In the genomic region with DNA sequence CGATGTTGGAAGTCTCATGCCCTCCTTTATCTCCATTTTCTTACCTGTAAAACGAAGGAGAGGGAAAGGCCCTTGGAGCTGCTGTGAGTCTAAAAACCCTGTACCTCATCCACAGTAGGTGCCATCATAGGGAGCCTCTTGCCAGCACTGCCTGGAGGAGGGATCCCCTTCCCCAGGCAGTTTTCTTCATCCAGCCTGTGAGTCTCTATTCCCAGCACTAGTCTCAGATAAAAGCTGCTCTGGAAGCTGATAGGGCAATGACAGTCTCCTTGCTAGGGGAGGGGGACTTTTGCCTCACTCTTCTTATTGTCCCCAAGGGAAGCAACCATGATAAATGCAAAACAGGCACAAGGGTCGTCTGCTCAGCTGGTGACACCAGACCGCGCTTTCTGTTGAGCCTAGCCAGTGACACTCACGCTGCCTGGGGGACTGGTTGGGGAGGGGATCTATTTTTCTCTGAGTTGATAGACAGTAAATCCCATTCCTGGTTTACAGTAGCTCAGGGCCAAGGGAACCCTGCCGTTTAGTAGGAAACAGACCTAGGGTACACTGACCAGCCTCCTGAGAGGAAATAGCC, we compare ENCODE assay signal across 15 cellular contexts.
A peak's percentile ranks its signal among the peaks of the same experiment; 100 is the strongest.
DNase-seq lines count a peak whose midpoint lies in the region; ATAC-seq, FAIRE-seq and TF ChIP-seq lines count a peak whose summit lies in the region.
"Had no signal": no experiment of that assay in that cellular context is flagged by ENCODE, and none has a peak within 500 bp of the region (broad histone marks: within the 10 kb centered on the region; RNA-seq: fewer than 3 reads in every experiment).

No MANE protein-coding gene starts in this region.

- CTCF ChIA-PET in CD8-positive, alpha-beta T cell (lab: Charles Lee): interaction anchor here (0.6 to 2.4 kb wide), 9 partner anchors 8 to 624 kb away, joined by 3 to 11 read pairs (median 3); no protein-coding TSS in a partner anchor

- POLR2A ChIA-PET in CD8-positive, alpha-beta T cell (lab: Charles Lee): no interaction called here

- no peak for FAIRE-seq in astrocyte (lab: Jason Lieb, UNC)
- peak; percentile 20 for FAIRE-seq in urothelium cell line (lab: Jason Lieb, UNC)

- intact Hi-C loops in CD8-positive, alpha-beta T cell (cut with DNase I, micrococcal nuclease): no loop called here

- peaks cover 4% of the 10 kb centered on the region for H3K27me3 Mint-ChIP-seq in astrocyte (ENCODE audit: low read depth, unreplicated experiment)
- H3K27me3 Mint-ChIP-seq in CD8-positive, alpha-beta T cell (ENCODE audit: low read depth): peaks cover 2% of the 10 kb centered on the region

- no peak overlapping the region for H3K4me2 ChIP-seq in astrocyte (ENCODE audit: low read length)
- H3K4me2 ChIP-seq: KMS-11 had no signal

- H3K27ac Mint-ChIP-seq in astrocyte (ENCODE audit: unreplicated experiment): no peak overlapping the region
- H3K27ac Mint-ChIP-seq in CD8-positive, alpha-beta T cell: no peak overlapping the region
- H3K27ac Mint-ChIP-seq: H9 had no signal

- no peaks in the 10 kb centered on the region for H3K36me3 ChIP-seq in astrocyte (ENCODE audit: insufficient read depth, low read length)
- no peaks in the 10 kb centered on the region for H3K36me3 ChIP-seq in CD8-positive, alpha-beta T cell (ENCODE audit: insufficient read depth, low read length)

- no peak for TF ChIP-seq CTCF in astrocyte (IDR thresholded peaks at IDR 0.05; ENCODE audit: insufficient read depth, low read depth, low read length)
- no peak for TF ChIP-seq CTCF in CD8-positive, alpha-beta T cell (IDR thresholded peaks at IDR 0.05)

- no peak for ATAC-seq in GM21737 (IDR thresholded peaks at IDR 0.05; ENCODE audit: unreplicated experiment)
- no peak for ATAC-seq in CD8-positive, alpha-beta T cell

- H4K20me1 ChIP-seq in astrocyte (ENCODE audit: insufficient read depth, low read length): no peaks in the 10 kb centered on the region

- no peak overlapping the region for H3K9ac ChIP-seq in astrocyte (ENCODE audit: low read length)
- H3K9ac ChIP-seq: KMS-11 had no signal

- H3K9me3 Mint-ChIP-seq in astrocyte (ENCODE audit: unreplicated experiment): no peaks in the 10 kb centered on the region
- H3K9me3 Mint-ChIP-seq in CD8-positive, alpha-beta T cell: no peaks in the 10 kb centered on the region
- H3K9me3 Mint-ChIP-seq: H9 had no signal

- peak; percentile 93 to 96 for DNase-seq in NCI-H526 (lab: John Stamatoyannopoulos, UW)
- DNase-seq in astrocyte (ENCODE audit: low read depth): no peak
- DNase-seq in left kidney (ENCODE audit: low read depth, low spot score): peak; percentile 43
- DNase-seq in urothelium cell line (ENCODE audit: low spot score): no peak
- no peak for DNase-seq in globus pallidus (ENCODE audit: low spot score)
- DNase-seq in CD8-positive, alpha-beta T cell: no peak
- DNase-seq: DMS79, H9, NCI-H1417 treated with DMSO at 0.1 percent for 48 hours, NCI-H2029, SHP77 had no signal

- H3K79me2 ChIP-seq in astrocyte (ENCODE audit: insufficient read depth, low read length): no peaks in the 10 kb centered on the region

- no peaks in the 10 kb centered on the region for H3K9me3 ChIP-seq in astrocyte (ENCODE audit: insufficient read depth, low read depth, low read length)
- H3K9me3 ChIP-seq in CD8-positive, alpha-beta T cell (ENCODE audit: low read length): no peaks in the 10 kb centered on the region

- H3K27ac ChIP-seq in astrocyte (ENCODE audit: low read depth, low read length): no peak overlapping the region
- no peak overlapping the region for H3K27ac ChIP-seq in CD8-positive, alpha-beta T cell (ENCODE audit: low read depth, low read length)
- H3K27ac ChIP-seq: C4-2B, HL-60, KMS-11 had no signal

- H3K27me3 ChIP-seq in astrocyte (ENCODE audit: insufficient read depth, low read length): no peaks in the 10 kb centered on the region
- H3K27me3 ChIP-seq in CD8-positive, alpha-beta T cell (ENCODE audit: insufficient read depth, low read length): no peaks in the 10 kb centered on the region

- no peak overlapping the region for H3K4me3 ChIP-seq in astrocyte (ENCODE audit: insufficient read depth, low read depth, low read length)
- H3K4me3 ChIP-seq in CD8-positive, alpha-beta T cell (ENCODE audit: low read depth, low read length): no peak overlapping the region

- H3K4me1 Mint-ChIP-seq in astrocyte (ENCODE audit: low read depth, unreplicated experiment): no peaks in the 10 kb centered on the region
- H3K4me1 Mint-ChIP-seq in CD8-positive, alpha-beta T cell (ENCODE audit: low read depth): no peaks in the 10 kb centered on the region

- H3K4me1 ChIP-seq in astrocyte (ENCODE audit: insufficient read depth, low read length): no peaks in the 10 kb centered on the region
- no peaks in the 10 kb centered on the region for H3K4me1 ChIP-seq in CD8-positive, alpha-beta T cell (ENCODE audit: insufficient read depth, low read length)

- H2AFZ ChIP-seq in astrocyte (ENCODE audit: low read depth, low read length): peak overlapping the region; percentile 32

- H3K4me3 Mint-ChIP-seq in astrocyte (ENCODE audit: unreplicated experiment): no peak overlapping the region
- H3K4me3 Mint-ChIP-seq in CD8-positive, alpha-beta T cell: no peak overlapping the region
- H3K4me3 Mint-ChIP-seq: H9 had no signal

- H3K36me3 Mint-ChIP-seq in astrocyte (ENCODE audit: low read depth, unreplicated experiment): no peaks in the 10 kb centered on the region
- no peaks in the 10 kb centered on the region for H3K36me3 Mint-ChIP-seq in CD8-positive, alpha-beta T cell

Comparison
In these comparisons a context has a peak if more than half of its experiments do, and no peak if none do; other contexts are left out.
1. DNase-seq: peak in NCI-H526 (2 of 2) and left kidney (single experiment); none in astrocyte (single experiment), urothelium cell line (single experiment), globus pallidus (single experiment) and CD8-positive, alpha-beta T cell (0 of 7).